In genomic region chr9:565528-565927, GRCh38 we compare ENCODE assay signal across 1 cellular context.
TF ChIP-seq lines count a peak whose summit lies in the region.

No MANE protein-coding gene starts in this region.

TF ChIP-seq in SK-N-SH, 30 proteins besides CTCF, POLR2A, EP300 and RAD21 (continued from another document):
- TF ChIP-seq TEAD4 (IDR thresholded peaks at IDR 0.05; ENCODE audit: borderline replicate concordance, insufficient read depth) (no peak), REST (IDR thresholded peaks at IDR 0.05; ENCODE audit: low read depth, low read length) (no peak)
